8 cellular contexts compared by ENCODE assay signal in the genomic region with DNA sequence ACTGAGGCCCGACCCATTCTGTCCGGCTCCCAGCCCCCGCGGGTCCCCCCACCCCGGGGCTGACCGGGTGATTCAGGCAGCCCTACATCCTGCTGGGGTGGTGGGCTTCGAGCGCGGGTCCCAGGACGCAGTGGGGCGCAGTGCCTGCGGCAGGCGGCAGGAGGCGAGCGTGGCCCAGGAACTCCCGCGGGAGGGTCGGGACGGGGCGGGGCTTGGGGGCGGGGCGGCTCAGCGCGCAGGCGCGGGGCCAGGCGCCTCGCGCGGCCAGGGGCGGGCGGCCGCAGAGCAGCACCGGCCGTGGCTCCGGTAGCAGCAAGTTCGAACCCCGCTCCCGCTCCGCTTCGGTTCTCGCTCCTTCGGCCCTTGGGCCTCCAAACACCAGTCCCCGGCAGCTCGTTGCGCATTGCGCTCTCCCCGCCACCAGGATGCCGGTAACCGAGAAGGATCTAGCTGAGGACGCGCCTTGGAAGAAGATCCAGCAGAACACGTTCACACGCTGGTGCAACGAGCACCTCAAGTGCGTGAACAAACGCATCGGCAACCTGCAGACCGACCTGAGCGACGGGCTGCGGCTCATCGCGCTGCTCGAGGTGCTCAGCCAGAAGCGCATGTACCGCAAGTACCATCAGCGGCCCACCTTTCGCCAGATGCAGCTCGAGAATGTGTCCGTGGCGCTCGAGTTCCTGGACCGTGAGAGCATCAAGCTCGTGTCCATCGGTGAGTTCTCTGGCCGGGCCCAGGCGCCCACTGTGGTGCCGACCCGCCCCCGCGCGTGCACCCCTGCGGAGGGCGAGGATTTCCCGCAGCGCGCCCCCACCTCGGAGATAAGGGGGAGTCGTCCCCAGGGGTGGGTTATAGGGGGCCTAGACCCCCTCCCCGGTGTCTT. TPM values are rescaled to one million over a fixed set of nuclear protein-coding genes. Genes with fewer than 3 reads are reported as not detected.
DNase-seq lines count a peak whose midpoint lies in the region; ATAC-seq and TF ChIP-seq lines count a peak whose summit lies in the region.

Gene FLNB (plus strand): TSS at position 283 of the 886 bp plus-strand sequence. CDS start 143 bp downstream, at position 426.

- H3K4me3 Mint-ChIP-seq in Caco-2 (ENCODE audit: unreplicated experiment) (peak within 1 kb of the TSS; percentile 90), T-helper 17 cell (peak within 1 kb of the TSS; percentile 90)

- POLR2A ChIA-PET in Caco-2 (lab: Charles Lee): interaction anchor here (0.6 to 0.9 kb wide), 3 partner anchors 11 to 46 kb away, joined by 3 read pairs; no protein-coding TSS in a partner anchor

- intact Hi-C loops in Caco-2 (cut with micrococcal nuclease; ENCODE audit: unreplicated experiment): loop anchor here (2.0 to 5.0 kb wide), 3 partner anchors 50 to 166 kb away; no protein-coding TSS in a partner anchor
- intact Hi-C loops in left ventricle myocardium superior (cut with micrococcal nuclease): no loop called here
- intact Hi-C loops in uterus (cut with DNase I; ENCODE audit: low total_unique reads): loop anchor here (2.0 kb wide), 1 partner anchor 166 kb away; no protein-coding TSS in a partner anchor

- CTCF ChIA-PET in Caco-2 (lab: Charles Lee): interaction anchor here (0.6 to 2.9 kb wide), 13 partner anchors 10 to 300 kb away, joined by 3 to 10 read pairs (median 4); partner anchors contain the start of genes HTD2 and RPP14

- peaks cover 23% of the 10 kb centered on the region for H3K4me1 Mint-ChIP-seq in Caco-2 (ENCODE audit: low read depth, unreplicated experiment)
- H3K4me1 Mint-ChIP-seq in T-helper 17 cell: peaks cover 23% of the 10 kb centered on the region

- ATAC-seq in GM21367 (IDR thresholded peaks at IDR 0.05; ENCODE audit: unreplicated experiment) (peak; percentile 45), T-helper 17 cell (peak; percentile 91), left ventricle myocardium superior (peak; percentile 92)

- TF ChIP-seq RAD21 in Ishikawa (IDR thresholded peaks at IDR 0.05; ENCODE audit: low read depth): peak; percentile 75

- H3K36me3 Mint-ChIP-seq in Caco-2 (ENCODE audit: insufficient read depth, unreplicated experiment) (peaks cover 39% of the 10 kb centered on the region), T-helper 17 cell (ENCODE audit: low read depth) (no peaks in the 10 kb centered on the region)

- TF ChIP-seq CTCF in Caco-2 (IDR thresholded peaks at IDR 0.05; ENCODE audit: insufficient read depth in 1 of 2, low read depth in 1 of 2, low read length in 1 of 2, severe bottlenecking in 1 of 2, unreplicated experiment in 1 of 2) (peak; percentile 74 to 88), uterus (IDR thresholded peaks at IDR 0.05) (peak; percentile 76 to 98 (median 84))

- DNase-seq in Caco-2: peak; percentile 77 to 85
- peak; percentile 68 to 74 (median 73) for DNase-seq in T-helper 17 cell
- peak in 52 of 56 donors; percentile 4 to 82 (median 56) for DNase-seq in amygdala (lab: John Stamatoyannopoulos, UW)
- DNase-seq in left ventricle myocardium superior: peak; percentile 83
- peak; percentile 78 for DNase-seq in putamen (ENCODE audit: low spot score)
- DNase-seq in uterus: peak; percentile 72 to 75

- H3K27me3 ChIP-seq in Caco-2 (replicated peaks; ENCODE audit: control insufficient read depth, insufficient read depth, low read length): no peaks in the 10 kb centered on the region
- H3K27me3 ChIP-seq in uterus: no peaks in the 10 kb centered on the region

- H3K27ac ChIP-seq in uterus: peak within 1 kb of the TSS; percentile 83 to 90

- no peaks in the 10 kb centered on the region for H3K27me3 Mint-ChIP-seq in Caco-2 (ENCODE audit: insufficient read depth, unreplicated experiment)
- no peaks in the 10 kb centered on the region for H3K27me3 Mint-ChIP-seq in T-helper 17 cell

- no peaks in the 10 kb centered on the region for H3K9me3 ChIP-seq in Caco-2
- H3K9me3 ChIP-seq in T-helper 17 cell (ENCODE audit: control insufficient read depth, low read length, poor library complexity, severe bottlenecking): no peaks in the 10 kb centered on the region
- H3K9me3 ChIP-seq in uterus: no peaks in the 10 kb centered on the region

- peak; percentile 46 to 88 for TF ChIP-seq POLR2A in uterus (IDR thresholded peaks at IDR 0.05)

- no peak; the same call in 1 of the 2 replicates for TF ChIP-seq EP300 in Ishikawa (IDR thresholded peaks at IDR 0.05; ENCODE audit: borderline replicate concordance)

- H3K4me1 ChIP-seq in Caco-2 (peaks cover 60% of the 10 kb centered on the region), uterus (no peaks in the 10 kb centered on the region)

- H3K4me3 ChIP-seq in Caco-2 (ENCODE audit: low read depth, low read length) (peak within 1 kb of the TSS; percentile 100), uterus (peak within 1 kb of the TSS; percentile 71 to 95)

- TSS peak; percentile 39 for BruUV-seq in Caco-2 (replicated peaks; lab: Mats Ljungman, UMichigan)

- H3K36me3 ChIP-seq in Caco-2 (ENCODE audit: control insufficient read depth, insufficient read depth, low read length) (peaks cover 2% of the 10 kb centered on the region; the same call in 1 of the 2 replicates), uterus (no peaks in the 10 kb centered on the region)

- no peaks in the 10 kb centered on the region for H3K9me3 Mint-ChIP-seq in Caco-2 (ENCODE audit: unreplicated experiment)

- peak within 1 kb of the TSS; percentile 63 for H3K27ac Mint-ChIP-seq in Caco-2 (ENCODE audit: unreplicated experiment)
- peak within 1 kb of the TSS; percentile 61 for H3K27ac Mint-ChIP-seq in T-helper 17 cell

TF ChIP-seq in Ishikawa, 13 proteins besides CTCF, POLR2A, EP300 and RAD21:
- TF ChIP-seq NFIC (IDR thresholded peaks at IDR 0.05) (no peak), TAF1 (IDR thresholded peaks at IDR 0.05; ENCODE audit: low read depth) (0 out of 2 replicates have a peak, but pooled peaks have one; percentile 70), FOXM1 (IDR thresholded peaks at IDR 0.05; ENCODE audit: borderline replicate concordance, low read depth) (no peak), TEAD4 (IDR thresholded peaks at IDR 0.05) (peak; percentile 30; the same call in 1 of the 2 replicates), CEBPB (IDR thresholded peaks at IDR 0.05) (no peak; the same call in 1 of the 2 replicates), YY1 (IDR thresholded peaks at IDR 0.05; ENCODE audit: low read depth) (no peak), MAX (IDR thresholded peaks at IDR 0.05) (peak; percentile 41; the same call in 1 of the 2 replicates), EGR1 (IDR thresholded peaks at IDR 0.05) (0 out of 2 replicates have a peak, but pooled peaks have one; percentile 36), CREB1 (IDR thresholded peaks at IDR 0.05; ENCODE audit: low read depth) (no peak), REST (IDR thresholded peaks at IDR 0.05; ENCODE audit: low read depth) (no peak), ZBTB7A (IDR thresholded peaks at IDR 0.05; ENCODE audit: low read depth) (peak; percentile 100), TCF12 (IDR thresholded peaks at IDR 0.05; ENCODE audit: low read depth) (peak; percentile 45; the same call in 1 of the 2 replicates), USF1 (IDR thresholded peaks at IDR 0.05) (no peak)

RNA-seq across cellular contexts. Expression of gene FLNB, which starts in this region (rescaled TPM):
- total RNA-seq in Caco-2 (2022) (315 and 331 TPM in 2 replicates), T-helper 17 cell (10 to 100 TPM; 41.1 to 42.5 TPM), left ventricle myocardium superior (33.7 TPM), uterus (100 to 1,000 TPM in 3 of 4 donors, 10 to 100 TPM in 1; 52.4 to 283 (median 148) TPM)

Comparison
In these comparisons a context has a peak if more than half of its experiments do, and no peak if none do; other contexts are left out.
1. Peak in every context shown above with its lines: DNase-seq, ATAC-seq, H3K4me3 ChIP-seq and H3K27ac ChIP-seq.